In the genomic region with DNA sequence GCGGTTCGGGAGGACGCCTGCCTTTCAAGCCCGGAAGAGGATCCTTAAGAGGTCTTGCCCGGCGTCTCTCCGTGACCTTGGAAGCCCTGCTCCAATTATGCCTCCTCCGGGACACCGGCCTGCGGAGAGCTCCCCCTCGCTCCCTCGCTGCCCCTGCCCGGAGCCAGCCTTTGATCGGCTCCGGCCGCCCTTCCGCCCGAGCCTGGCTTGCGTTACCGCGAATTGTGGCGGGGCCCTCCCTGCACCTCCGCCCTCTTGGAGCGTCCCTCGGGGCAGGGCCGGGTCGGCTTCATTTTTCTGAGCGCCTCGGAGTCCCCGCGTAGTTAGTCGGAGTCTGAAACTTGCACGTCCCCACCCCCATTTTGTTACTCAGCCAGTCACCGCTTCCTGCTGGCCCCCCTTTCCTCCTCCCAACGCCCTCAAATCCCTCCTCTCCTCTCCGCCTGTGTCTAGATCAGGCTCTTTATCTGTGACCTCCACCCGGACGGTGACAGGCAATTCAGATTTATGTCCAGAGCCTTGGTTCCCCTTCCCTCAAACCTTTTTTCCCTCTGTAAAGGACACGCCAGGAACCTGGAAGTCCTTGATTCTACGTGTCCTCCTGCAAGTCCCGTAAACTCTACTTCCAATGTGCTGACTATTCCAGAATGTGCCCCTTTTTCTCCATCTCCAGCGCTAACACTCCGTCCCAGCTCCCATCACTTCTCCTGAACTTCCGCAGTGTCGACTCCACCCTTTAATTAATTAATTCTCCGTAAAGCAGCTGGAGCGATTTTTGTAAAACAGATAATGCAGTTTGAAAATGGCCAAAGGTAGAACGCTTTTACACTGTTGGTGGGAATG, we compare ENCODE assay signal across 1 cellular context.
A peak's percentile ranks its signal among the peaks of the same experiment; 100 is the strongest.
TF ChIP-seq lines count a peak whose summit lies in the region.

No MANE protein-coding gene starts in this region.

TF ChIP-seq in HEK293, 187 proteins besides CTCF, POLR2A, EP300 and RAD21 (continued from another document):
- TF ChIP-seq, protein P1, sequence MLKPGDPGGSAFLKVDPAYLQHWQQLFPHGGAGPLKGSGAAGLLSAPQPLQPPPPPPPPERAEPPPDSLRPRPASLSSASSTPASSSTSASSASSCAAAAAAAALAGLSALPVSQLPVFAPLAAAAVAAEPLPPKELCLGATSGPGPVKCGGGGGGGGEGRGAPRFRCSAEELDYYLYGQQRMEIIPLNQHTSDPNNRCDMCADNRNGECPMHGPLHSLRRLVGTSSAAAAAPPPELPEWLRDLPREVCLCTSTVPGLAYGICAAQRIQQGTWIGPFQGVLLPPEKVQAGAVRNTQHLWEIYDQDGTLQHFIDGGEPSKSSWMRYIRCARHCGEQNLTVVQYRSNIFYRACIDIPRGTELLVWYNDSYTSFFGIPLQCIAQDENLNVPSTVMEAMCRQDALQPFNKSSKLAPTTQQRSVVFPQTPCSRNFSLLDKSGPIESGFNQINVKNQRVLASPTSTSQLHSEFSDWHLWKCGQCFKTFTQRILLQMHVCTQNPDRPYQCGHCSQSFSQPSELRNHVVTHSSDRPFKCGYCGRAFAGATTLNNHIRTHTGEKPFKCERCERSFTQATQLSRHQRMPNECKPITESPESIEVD (tag by site-specific recombination; IDR thresholded peaks at IDR 0.05), result no peak
- TF ChIP-seq, protein P2, sequence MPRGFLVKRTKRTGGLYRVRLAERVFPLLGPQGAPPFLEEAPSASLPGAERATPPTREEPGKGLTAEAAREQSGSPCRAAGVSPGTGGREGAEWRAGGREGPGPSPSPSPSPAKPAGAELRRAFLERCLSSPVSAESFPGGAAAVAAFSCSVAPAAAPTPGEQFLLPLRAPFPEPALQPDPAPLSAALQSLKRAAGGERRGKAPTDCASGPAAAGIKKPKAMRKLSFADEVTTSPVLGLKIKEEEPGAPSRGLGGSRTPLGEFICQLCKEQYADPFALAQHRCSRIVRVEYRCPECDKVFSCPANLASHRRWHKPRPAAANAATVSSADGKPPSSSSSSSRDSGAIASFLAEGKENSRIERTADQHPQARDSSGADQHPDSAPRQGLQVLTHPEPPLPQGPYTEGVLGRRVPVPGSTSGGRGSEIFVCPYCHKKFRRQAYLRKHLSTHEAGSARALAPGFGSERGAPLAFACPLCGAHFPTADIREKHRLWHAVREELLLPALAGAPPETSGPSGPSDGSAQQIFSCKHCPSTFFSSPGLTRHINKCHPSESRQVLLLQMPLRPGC (tag by site-specific recombination; IDR thresholded peaks at IDR 0.05), result no peak
- TF ChIP-seq SP7 (tag by site-specific recombination; IDR thresholded peaks at IDR 0.05) (peak; percentile 71), KLF9 (tag by site-specific recombination; IDR thresholded peaks at IDR 0.05; ENCODE audit: low read depth) (peak; percentile 40; the same call in 1 of the 2 replicates), ZNF132 (tag by site-specific recombination; IDR thresholded peaks at IDR 0.05; ENCODE audit: borderline replicate concordance) (no peak), HOXC10 (CRISPR knock-in tag; IDR thresholded peaks at IDR 0.05) (no peak), ZNF585B (tag by site-specific recombination; IDR thresholded peaks at IDR 0.05) (no peak), ZNF37A (tag by site-specific recombination; IDR thresholded peaks at IDR 0.05) (no peak), ZNF239 (tag by site-specific recombination; IDR thresholded peaks at IDR 0.05) (no peak), ZNF24 (tag by site-specific recombination; IDR thresholded peaks at IDR 0.05) (no peak), MYNN (tag by site-specific recombination; IDR thresholded peaks at IDR 0.05; ENCODE audit: borderline replicate concordance) (no peak), ZNF221 (tag by site-specific recombination; IDR thresholded peaks at IDR 0.05; ENCODE audit: borderline replicate concordance) (no peak), ZNF623 (tag by site-specific recombination; IDR thresholded peaks at IDR 0.05) (no peak), ZNF223 (tag by site-specific recombination; IDR thresholded peaks at IDR 0.05) (no peak), ZNF155 (tag by site-specific recombination; IDR thresholded peaks at IDR 0.05) (no peak), ZNF610 (tag by site-specific recombination; IDR thresholded peaks at IDR 0.05; ENCODE audit: borderline replicate concordance) (no peak), OVOL3 (tag by site-specific recombination; IDR thresholded peaks at IDR 0.05) (no peak), ZNF626 (tag by site-specific recombination; IDR thresholded peaks at IDR 0.05) (no peak), EGR2 (tag by site-specific recombination; IDR thresholded peaks at IDR 0.05; ENCODE audit: low read depth) (peak; percentile 55; the same call in 1 of the 2 replicates), REPIN1 (tag by site-specific recombination; IDR thresholded peaks at IDR 0.05; ENCODE audit: low read depth) (no peak), ZNF433 (tag by site-specific recombination; IDR thresholded peaks at IDR 0.05; ENCODE audit: low read depth) (no peak), ZNF510 (tag by site-specific recombination; IDR thresholded peaks at IDR 0.05; ENCODE audit: insufficient replicate concordance) (no peak), BCL11A (tag by site-specific recombination; IDR thresholded peaks at IDR 0.05; ENCODE audit: low read depth) (no peak), ZNF114 (tag by site-specific recombination; IDR thresholded peaks at IDR 0.05) (no peak), ZFP69B (tag by site-specific recombination; IDR thresholded peaks at IDR 0.05) (peak; percentile 93), ZEB2 (tag by site-specific recombination; IDR thresholded peaks at IDR 0.05) (no peak; the same call in 1 of the 2 replicates), ZNF366 (tag by site-specific recombination; conservative IDR thresholded peaks at IDR 0.05) (peak; percentile 39; the same call in 1 of the 2 replicates), ZNF624 (tag by site-specific recombination; IDR thresholded peaks at IDR 0.05) (no peak), ZNF174 (tag by site-specific recombination; IDR thresholded peaks at IDR 0.05) (no peak), ZNF707 (tag by site-specific recombination; IDR thresholded peaks at IDR 0.05) (no peak), ZFHX2 (tag by site-specific recombination; conservative IDR thresholded peaks at IDR 0.05) (peak; percentile 43), ZNF514 (tag by site-specific recombination; IDR thresholded peaks at IDR 0.05) (no peak)
- TF ChIP-seq, protein P3, sequence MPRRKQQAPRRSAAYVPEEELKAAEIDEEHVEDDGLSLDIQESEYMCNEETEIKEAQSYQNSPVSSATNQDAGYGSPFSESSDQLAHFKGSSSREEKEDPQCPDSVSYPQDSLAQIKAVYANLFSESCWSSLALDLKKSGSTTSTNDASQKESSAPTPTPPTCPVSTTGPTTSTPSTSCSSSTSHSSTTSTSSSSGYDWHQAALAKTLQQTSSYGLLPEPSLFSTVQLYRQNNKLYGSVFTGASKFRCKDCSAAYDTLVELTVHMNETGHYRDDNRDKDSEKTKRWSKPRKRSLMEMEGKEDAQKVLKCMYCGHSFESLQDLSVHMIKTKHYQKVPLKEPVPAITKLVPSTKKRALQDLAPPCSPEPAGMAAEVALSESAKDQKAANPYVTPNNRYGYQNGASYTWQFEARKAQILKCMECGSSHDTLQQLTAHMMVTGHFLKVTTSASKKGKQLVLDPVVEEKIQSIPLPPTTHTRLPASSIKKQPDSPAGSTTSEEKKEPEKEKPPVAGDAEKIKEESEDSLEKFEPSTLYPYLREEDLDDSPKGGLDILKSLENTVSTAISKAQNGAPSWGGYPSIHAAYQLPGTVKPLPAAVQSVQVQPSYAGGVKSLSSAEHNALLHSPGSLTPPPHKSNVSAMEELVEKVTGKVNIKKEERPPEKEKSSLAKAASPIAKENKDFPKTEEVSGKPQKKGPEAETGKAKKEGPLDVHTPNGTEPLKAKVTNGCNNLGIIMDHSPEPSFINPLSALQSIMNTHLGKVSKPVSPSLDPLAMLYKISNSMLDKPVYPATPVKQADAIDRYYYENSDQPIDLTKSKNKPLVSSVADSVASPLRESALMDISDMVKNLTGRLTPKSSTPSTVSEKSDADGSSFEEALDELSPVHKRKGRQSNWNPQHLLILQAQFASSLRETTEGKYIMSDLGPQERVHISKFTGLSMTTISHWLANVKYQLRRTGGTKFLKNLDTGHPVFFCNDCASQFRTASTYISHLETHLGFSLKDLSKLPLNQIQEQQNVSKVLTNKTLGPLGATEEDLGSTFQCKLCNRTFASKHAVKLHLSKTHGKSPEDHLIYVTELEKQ (tag by site-specific recombination; IDR thresholded peaks at IDR 0.05; ENCODE audit: borderline replicate concordance), result no peak
- TF ChIP-seq, protein P4, sequence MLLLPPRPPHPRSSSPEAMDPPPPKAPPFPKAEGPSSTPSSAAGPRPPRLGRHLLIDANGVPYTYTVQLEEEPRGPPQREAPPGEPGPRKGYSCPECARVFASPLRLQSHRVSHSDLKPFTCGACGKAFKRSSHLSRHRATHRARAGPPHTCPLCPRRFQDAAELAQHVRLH (tag by site-specific recombination; IDR thresholded peaks at IDR 0.05), result no peak
- TF ChIP-seq, protein P5, sequence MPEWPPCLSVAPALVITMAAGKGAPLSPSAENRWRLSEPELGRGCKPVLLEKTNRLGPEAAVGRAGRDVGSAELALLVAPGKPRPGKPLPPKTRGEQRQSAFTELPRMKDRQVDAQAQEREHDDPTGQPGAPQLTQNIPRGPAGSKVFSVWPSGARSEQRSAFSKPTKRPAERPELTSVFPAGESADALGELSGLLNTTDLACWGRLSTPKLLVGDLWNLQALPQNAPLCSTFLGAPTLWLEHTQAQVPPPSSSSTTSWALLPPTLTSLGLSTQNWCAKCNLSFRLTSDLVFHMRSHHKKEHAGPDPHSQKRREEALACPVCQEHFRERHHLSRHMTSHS (tag by site-specific recombination; IDR thresholded peaks at IDR 0.05), result no peak
- TF ChIP-seq, protein P6, sequence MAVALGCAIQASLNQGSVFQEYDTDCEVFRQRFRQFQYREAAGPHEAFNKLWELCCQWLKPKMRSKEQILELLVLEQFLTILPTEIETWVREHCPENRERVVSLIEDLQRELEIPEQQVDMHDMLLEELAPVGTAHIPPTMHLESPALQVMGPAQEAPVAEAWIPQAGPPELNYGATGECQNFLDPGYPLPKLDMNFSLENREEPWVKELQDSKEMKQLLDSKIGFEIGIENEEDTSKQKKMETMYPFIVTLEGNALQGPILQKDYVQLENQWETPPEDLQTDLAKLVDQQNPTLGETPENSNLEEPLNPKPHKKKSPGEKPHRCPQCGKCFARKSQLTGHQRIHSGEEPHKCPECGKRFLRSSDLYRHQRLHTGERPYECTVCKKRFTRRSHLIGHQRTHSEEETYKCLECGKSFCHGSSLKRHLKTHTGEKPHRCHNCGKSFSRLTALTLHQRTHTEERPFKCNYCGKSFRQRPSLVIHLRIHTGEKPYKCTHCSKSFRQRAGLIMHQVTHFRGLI (tag by site-specific recombination; IDR thresholded peaks at IDR 0.05), result 0 out of 2 replicates have a peak, but pooled peaks have one; percentile 26
